In genomic region chr10:29712108-29712507, GRCh38 we compare ENCODE assay signal across 12 cellular contexts.
DNase-seq lines count a peak whose midpoint lies in the region; ATAC-seq and TF ChIP-seq lines count a peak whose summit lies in the region.
"Had no signal": no experiment of that assay in that cellular context is flagged by ENCODE, and none has a peak within 500 bp of the region (broad histone marks: within the 10 kb centered on the region; RNA-seq: fewer than 3 reads in every experiment).

No MANE protein-coding gene starts in this region.

- no peak overlapping the region for H3K27ac ChIP-seq in vagina
- no peak overlapping the region for H3K27ac ChIP-seq in body of pancreas
- no peak overlapping the region for H3K27ac ChIP-seq in brain microvascular endothelial cell
- H3K27ac ChIP-seq: left ventricle myocardium inferior had no signal

- H3K4me1 ChIP-seq in vagina (peaks cover 45% of the 10 kb centered on the region), body of pancreas (no peaks in the 10 kb centered on the region)

- 67 to 79% methylated on average over 7 of the region's 7 CpGs for WGBS in body of pancreas, 2 donors

- TF ChIP-seq POLR2A in vagina (IDR thresholded peaks at IDR 0.05) = no peak
- no peak for TF ChIP-seq POLR2A in body of pancreas (IDR thresholded peaks at IDR 0.05)

- peak; percentile 77 for DNase-seq in Caki2 (ENCODE audit: low read depth)
- DNase-seq in NCI-H1092 treated with DMSO at 0.1 percent for 48 hours (lab: John Stamatoyannopoulos, UW) = peak; percentile 42
- DNase-seq in OCI-M1 (lab: John Stamatoyannopoulos, UW) = peak; percentile 18
- peak; percentile 56 for DNase-seq in islet precursor cell
- DNase-seq in vagina (ENCODE audit: extremely low spot score in 2 of 2) = no peak
- no peak for DNase-seq in body of pancreas
- DNase-seq in brain microvascular endothelial cell = no peak
- DNase-seq: activated CD8-positive, alpha-beta memory T cell treated with anti-CD3 and anti-CD28 coated beads, Interleukin-2, amount 10 ng/mL, durations not matched to agents 7 days and 5 days; left ventricle myocardium inferior; MG63 had no signal

- H3K9me3 ChIP-seq in vagina (no peaks in the 10 kb centered on the region), body of pancreas (no peaks in the 10 kb centered on the region)
- H3K9me3 ChIP-seq: esophagus muscularis mucosa, left ventricle myocardium inferior had no signal

- TF ChIP-seq CTCF in vagina (IDR thresholded peaks at IDR 0.05) (no peak), body of pancreas (IDR thresholded peaks at IDR 0.05) (no peak), brain microvascular endothelial cell (IDR thresholded peaks at IDR 0.05; ENCODE audit: low read depth, low read length, missing control alignments) (no peak)

- intact Hi-C loops in vagina (cut with DNase I) = no loop called here
- intact Hi-C loops in body of pancreas (cut with DNase I) = no loop called here

- H3K36me3 ChIP-seq in vagina (no peaks in the 10 kb centered on the region), body of pancreas (replicated peaks in 1 of 2; ENCODE audit: insufficient read depth in 1 of 2, low read depth in 2 of 2) (no peaks in the 10 kb centered on the region), brain microvascular endothelial cell (replicated peaks) (no peaks in the 10 kb centered on the region)
- H3K36me3 ChIP-seq: left ventricle myocardium inferior, MG63 had no signal

- in situ Hi-C loops in Caki2 (cut with HindIII; ENCODE audit: low pct_unique_long_range_greater_than_20kb, low sequenced_read_pairs) = no loop called here
- in situ Hi-C loops in brain microvascular endothelial cell (cut with HindIII; ENCODE audit: low pct_ligation_motif_present, low sequenced_read_pairs) = no loop called here

- H3K4me3 ChIP-seq in vagina = no peak overlapping the region
- no peak overlapping the region for H3K4me3 ChIP-seq in body of pancreas
- no peak overlapping the region for H3K4me3 ChIP-seq in brain microvascular endothelial cell (ENCODE audit: low read depth, low read length)
- H3K4me3 ChIP-seq: esophagus muscularis mucosa, left ventricle myocardium inferior, MG63 had no signal

- ATAC-seq in body of pancreas = no peak
- ATAC-seq in HG03159 (IDR thresholded peaks at IDR 0.05; ENCODE audit: unreplicated experiment) = no peak
- ATAC-seq: activated CD8-positive, alpha-beta memory T cell treated with anti-CD3 and anti-CD28 coated beads, Interleukin-2, amount 10 ng/mL, durations not matched to agents 7 days and 5 days had no signal

- no peaks in the 10 kb centered on the region for H3K27me3 ChIP-seq in vagina
- H3K27me3 ChIP-seq in body of pancreas = no peaks in the 10 kb centered on the region
- no peaks in the 10 kb centered on the region for H3K27me3 ChIP-seq in brain microvascular endothelial cell (replicated peaks)
- H3K27me3 ChIP-seq: esophagus muscularis mucosa, MG63 had no signal

Comparison
In these comparisons a context has a peak if more than half of its experiments do, and no peak if none do; other contexts are left out.
1. DNase-seq: peak in Caki2 (single experiment), NCI-H1092 treated with DMSO at 0.1 percent for 48 hours (single experiment), OCI-M1 (single experiment) and islet precursor cell (single experiment); none in vagina (0 of 2), body of pancreas (0 of 4) and brain microvascular endothelial cell (single experiment).